In genomic region chr5:59358497-59358896, GRCh38 we compare ENCODE assay signal across 13 cellular contexts.
DNase-seq lines count a peak whose midpoint lies in the region; ATAC-seq, FAIRE-seq and TF ChIP-seq lines count a peak whose summit lies in the region.
"Had no signal": no experiment of that assay in that cellular context is flagged by ENCODE, and none has a peak within 500 bp of the region (broad histone marks: within the 10 kb centered on the region; RNA-seq: fewer than 3 reads in every experiment).

No MANE protein-coding gene starts in this region.

- H3K4me3 ChIP-seq in SJCRH30: peak overlapping the region; percentile 35
- peak overlapping the region in 3 of 10 donors; percentile 49 to 55 (median 53) for H3K4me3 ChIP-seq in heart right ventricle
- H3K4me3 ChIP-seq: pancreas had no signal

- no peak for FAIRE-seq in RCC 7860 (lab: Jason Lieb, UNC)
- FAIRE-seq: bronchial epithelial cell, pancreas had no signal

- ATAC-seq in heart right ventricle: peak; percentile 42 to 79 (median 71)
- ATAC-seq in GM18909 (IDR thresholded peaks at IDR 0.05; ENCODE audit: poor library complexity, unreplicated experiment): no peak

- peaks cover 69% of the 10 kb centered on the region for H3K4me1 Mint-ChIP-seq in nephron

- peaks cover 26% of the 10 kb centered on the region for H3K4me1 ChIP-seq in SJCRH30
- peaks cover 0 to 39% (median 29%) of the 10 kb centered on the region in 9 donors for H3K4me1 ChIP-seq in heart right ventricle

- no peaks in the 10 kb centered on the region for H3K9me3 Mint-ChIP-seq in nephron
- H3K9me3 Mint-ChIP-seq: HFFc6 had no signal

- intact Hi-C loops in heart right ventricle (cut with DNase I): loop anchor here in 3 of 10 donors (10.0 kb wide), 3 partner anchors 84 to 324 kb away; no protein-coding TSS in a partner anchor

- H3K9me3 ChIP-seq in SJCRH30 (replicated peaks) (no peaks in the 10 kb centered on the region), heart right ventricle (no peaks in the 10 kb centered on the region)
- H3K9me3 ChIP-seq: pancreas had no signal

- DNase-seq in DMS 273 treated with DMSO at 0.1 percent for 48 hours (lab: John Stamatoyannopoulos, UW) (peak; percentile 38), SJCRH30 (peak; percentile 70 to 77), heart right ventricle (peak in 1 of 2 donors; percentile 12), RCC 7860 (ENCODE audit: low spot score) (no peak)
- no peak for DNase-seq in activated naive CD4-positive, alpha-beta T cell treated with Interleukin-2 at 50 U/mL for 16 hours
- DNase-seq in activated naive CD4-positive, alpha-beta T cell treated with anti-CD3 and anti-CD28 coated beads, Interleukin-2, amount 50 U/mL, for 16 hours: no peak
- DNase-seq: activated CD8-positive, alpha-beta memory T cell treated with anti-CD3 and anti-CD28 coated beads, Interleukin-2, amount 50 U/mL, for 4 hours; head of caudate nucleus; HFFc6; pancreas had no signal

- H3K36me3 Mint-ChIP-seq in nephron (ENCODE audit: low read depth): no peaks in the 10 kb centered on the region

- H3K27me3 Mint-ChIP-seq in nephron (ENCODE audit: low read depth): no peaks in the 10 kb centered on the region

- H3K4me3 Mint-ChIP-seq in nephron: peak overlapping the region in 2 of 3 experiments; percentile 4 to 44
- H3K4me3 Mint-ChIP-seq: HFFc6 had no signal

- H3K27me3 ChIP-seq in SJCRH30 (no peaks in the 10 kb centered on the region), heart right ventricle (no peaks in the 10 kb centered on the region)
- H3K27me3 ChIP-seq: pancreas had no signal

- no peak for TF ChIP-seq CTCF in heart right ventricle (IDR thresholded peaks at IDR 0.05)
- no peak for TF ChIP-seq CTCF in nephron (IDR thresholded peaks at IDR 0.05; ENCODE audit: unreplicated experiment in 3 of 3)

- WGBS in heart right ventricle, 2 donors: 20 to 59% methylated on average over 2 of the region's 2 CpGs

- H3K27ac ChIP-seq in SJCRH30 (peak overlapping the region; percentile 54), heart right ventricle (peak overlapping the region in 8 of 10 donors; percentile 41 to 83 (median 75))
- H3K27ac ChIP-seq: pancreas had no signal

- H3K36me3 ChIP-seq in SJCRH30: no peaks in the 10 kb centered on the region
- H3K36me3 ChIP-seq in heart right ventricle: no peaks in the 10 kb centered on the region
- H3K36me3 ChIP-seq: pancreas had no signal

- H3K27ac Mint-ChIP-seq in nephron: peak overlapping the region; percentile 82 to 85 (median 83)
- H3K27ac Mint-ChIP-seq: HFFc6 had no signal

Comparison
In these comparisons a context has a peak if more than half of its experiments do, and no peak if none do; other contexts are left out.
1. DNase-seq: peak in DMS 273 treated with DMSO at 0.1 percent for 48 hours (single experiment) and SJCRH30 (2 of 2); none in RCC 7860 (single experiment), activated naive CD4-positive, alpha-beta T cell treated with Interleukin-2 at 50 U/mL for 16 hours (single experiment) and activated naive CD4-positive, alpha-beta T cell treated with anti-CD3 and anti-CD28 coated beads, Interleukin-2, amount 50 U/mL, for 16 hours (single experiment).